Comparison of ENCODE assay signal across 1 cellular context in the genomic region with DNA sequence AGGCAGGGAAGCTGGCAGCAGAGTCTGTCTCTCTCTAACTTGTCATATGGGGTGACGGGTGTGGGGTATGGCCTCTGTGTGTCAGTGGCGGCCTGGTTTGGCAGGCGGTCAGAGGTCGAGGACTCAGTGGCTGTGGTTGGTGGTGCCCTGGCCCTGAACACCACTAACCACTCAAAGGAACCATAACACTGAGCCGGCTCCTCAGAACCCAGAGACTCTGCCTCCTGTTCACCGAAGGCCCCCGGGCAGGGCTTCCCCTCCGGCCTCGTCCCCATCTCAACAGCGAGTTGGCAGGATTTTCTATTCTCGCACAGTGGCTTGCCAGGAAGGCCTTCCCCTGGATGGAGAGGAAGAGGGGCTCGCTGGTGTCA.
TF ChIP-seq lines count a peak whose summit lies in the region.

No MANE protein-coding gene starts in this region.

TF ChIP-seq in GM23338, 12 proteins besides CTCF, POLR2A, EP300 and RAD21:
- TF ChIP-seq STAT1 (IDR thresholded peaks at IDR 0.05; ENCODE audit: unreplicated experiment) (no peak), ZNF331 (CRISPR knock-in tag; IDR thresholded peaks at IDR 0.05; ENCODE audit: low read depth) (no peak), EZH2phosphoT487 (IDR thresholded peaks at IDR 0.05; ENCODE audit: unreplicated experiment) (no peak), JUNB (IDR thresholded peaks at IDR 0.05; ENCODE audit: unreplicated experiment) (no peak), CREB1 (CRISPR knock-in tag; IDR thresholded peaks at IDR 0.05; ENCODE audit: low read depth) (no peak), ZNF114 (CRISPR knock-in tag; IDR thresholded peaks at IDR 0.05) (no peak), NANOG (IDR thresholded peaks at IDR 0.05; ENCODE audit: borderline replicate concordance) (no peak), POLR2AphosphoS5 (IDR thresholded peaks at IDR 0.05; ENCODE audit: low read depth) (no peak), EZH2 (IDR thresholded peaks at IDR 0.05; ENCODE audit: low read depth, unreplicated experiment) (no peak)
- TF ChIP-seq, protein P1, sequence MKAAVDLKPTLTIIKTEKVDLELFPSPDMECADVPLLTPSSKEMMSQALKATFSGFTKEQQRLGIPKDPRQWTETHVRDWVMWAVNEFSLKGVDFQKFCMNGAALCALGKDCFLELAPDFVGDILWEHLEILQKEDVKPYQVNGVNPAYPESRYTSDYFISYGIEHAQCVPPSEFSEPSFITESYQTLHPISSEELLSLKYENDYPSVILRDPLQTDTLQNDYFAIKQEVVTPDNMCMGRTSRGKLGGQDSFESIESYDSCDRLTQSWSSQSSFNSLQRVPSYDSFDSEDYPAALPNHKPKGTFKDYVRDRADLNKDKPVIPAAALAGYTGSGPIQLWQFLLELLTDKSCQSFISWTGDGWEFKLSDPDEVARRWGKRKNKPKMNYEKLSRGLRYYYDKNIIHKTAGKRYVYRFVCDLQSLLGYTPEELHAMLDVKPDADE (IDR thresholded peaks at IDR 0.05): no peak
- TF ChIP-seq, protein P2, sequence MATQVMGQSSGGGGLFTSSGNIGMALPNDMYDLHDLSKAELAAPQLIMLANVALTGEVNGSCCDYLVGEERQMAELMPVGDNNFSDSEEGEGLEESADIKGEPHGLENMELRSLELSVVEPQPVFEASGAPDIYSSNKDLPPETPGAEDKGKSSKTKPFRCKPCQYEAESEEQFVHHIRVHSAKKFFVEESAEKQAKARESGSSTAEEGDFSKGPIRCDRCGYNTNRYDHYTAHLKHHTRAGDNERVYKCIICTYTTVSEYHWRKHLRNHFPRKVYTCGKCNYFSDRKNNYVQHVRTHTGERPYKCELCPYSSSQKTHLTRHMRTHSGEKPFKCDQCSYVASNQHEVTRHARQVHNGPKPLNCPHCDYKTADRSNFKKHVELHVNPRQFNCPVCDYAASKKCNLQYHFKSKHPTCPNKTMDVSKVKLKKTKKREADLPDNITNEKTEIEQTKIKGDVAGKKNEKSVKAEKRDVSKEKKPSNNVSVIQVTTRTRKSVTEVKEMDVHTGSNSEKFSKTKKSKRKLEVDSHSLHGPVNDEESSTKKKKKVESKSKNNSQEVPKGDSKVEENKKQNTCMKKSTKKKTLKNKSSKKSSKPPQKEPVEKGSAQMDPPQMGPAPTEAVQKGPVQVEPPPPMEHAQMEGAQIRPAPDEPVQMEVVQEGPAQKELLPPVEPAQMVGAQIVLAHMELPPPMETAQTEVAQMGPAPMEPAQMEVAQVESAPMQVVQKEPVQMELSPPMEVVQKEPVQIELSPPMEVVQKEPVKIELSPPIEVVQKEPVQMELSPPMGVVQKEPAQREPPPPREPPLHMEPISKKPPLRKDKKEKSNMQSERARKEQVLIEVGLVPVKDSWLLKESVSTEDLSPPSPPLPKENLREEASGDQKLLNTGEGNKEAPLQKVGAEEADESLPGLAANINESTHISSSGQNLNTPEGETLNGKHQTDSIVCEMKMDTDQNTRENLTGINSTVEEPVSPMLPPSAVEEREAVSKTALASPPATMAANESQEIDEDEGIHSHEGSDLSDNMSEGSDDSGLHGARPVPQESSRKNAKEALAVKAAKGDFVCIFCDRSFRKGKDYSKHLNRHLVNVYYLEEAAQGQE (IDR thresholded peaks at IDR 0.05; ENCODE audit: unreplicated experiment): no peak
- TF ChIP-seq, protein P3, sequence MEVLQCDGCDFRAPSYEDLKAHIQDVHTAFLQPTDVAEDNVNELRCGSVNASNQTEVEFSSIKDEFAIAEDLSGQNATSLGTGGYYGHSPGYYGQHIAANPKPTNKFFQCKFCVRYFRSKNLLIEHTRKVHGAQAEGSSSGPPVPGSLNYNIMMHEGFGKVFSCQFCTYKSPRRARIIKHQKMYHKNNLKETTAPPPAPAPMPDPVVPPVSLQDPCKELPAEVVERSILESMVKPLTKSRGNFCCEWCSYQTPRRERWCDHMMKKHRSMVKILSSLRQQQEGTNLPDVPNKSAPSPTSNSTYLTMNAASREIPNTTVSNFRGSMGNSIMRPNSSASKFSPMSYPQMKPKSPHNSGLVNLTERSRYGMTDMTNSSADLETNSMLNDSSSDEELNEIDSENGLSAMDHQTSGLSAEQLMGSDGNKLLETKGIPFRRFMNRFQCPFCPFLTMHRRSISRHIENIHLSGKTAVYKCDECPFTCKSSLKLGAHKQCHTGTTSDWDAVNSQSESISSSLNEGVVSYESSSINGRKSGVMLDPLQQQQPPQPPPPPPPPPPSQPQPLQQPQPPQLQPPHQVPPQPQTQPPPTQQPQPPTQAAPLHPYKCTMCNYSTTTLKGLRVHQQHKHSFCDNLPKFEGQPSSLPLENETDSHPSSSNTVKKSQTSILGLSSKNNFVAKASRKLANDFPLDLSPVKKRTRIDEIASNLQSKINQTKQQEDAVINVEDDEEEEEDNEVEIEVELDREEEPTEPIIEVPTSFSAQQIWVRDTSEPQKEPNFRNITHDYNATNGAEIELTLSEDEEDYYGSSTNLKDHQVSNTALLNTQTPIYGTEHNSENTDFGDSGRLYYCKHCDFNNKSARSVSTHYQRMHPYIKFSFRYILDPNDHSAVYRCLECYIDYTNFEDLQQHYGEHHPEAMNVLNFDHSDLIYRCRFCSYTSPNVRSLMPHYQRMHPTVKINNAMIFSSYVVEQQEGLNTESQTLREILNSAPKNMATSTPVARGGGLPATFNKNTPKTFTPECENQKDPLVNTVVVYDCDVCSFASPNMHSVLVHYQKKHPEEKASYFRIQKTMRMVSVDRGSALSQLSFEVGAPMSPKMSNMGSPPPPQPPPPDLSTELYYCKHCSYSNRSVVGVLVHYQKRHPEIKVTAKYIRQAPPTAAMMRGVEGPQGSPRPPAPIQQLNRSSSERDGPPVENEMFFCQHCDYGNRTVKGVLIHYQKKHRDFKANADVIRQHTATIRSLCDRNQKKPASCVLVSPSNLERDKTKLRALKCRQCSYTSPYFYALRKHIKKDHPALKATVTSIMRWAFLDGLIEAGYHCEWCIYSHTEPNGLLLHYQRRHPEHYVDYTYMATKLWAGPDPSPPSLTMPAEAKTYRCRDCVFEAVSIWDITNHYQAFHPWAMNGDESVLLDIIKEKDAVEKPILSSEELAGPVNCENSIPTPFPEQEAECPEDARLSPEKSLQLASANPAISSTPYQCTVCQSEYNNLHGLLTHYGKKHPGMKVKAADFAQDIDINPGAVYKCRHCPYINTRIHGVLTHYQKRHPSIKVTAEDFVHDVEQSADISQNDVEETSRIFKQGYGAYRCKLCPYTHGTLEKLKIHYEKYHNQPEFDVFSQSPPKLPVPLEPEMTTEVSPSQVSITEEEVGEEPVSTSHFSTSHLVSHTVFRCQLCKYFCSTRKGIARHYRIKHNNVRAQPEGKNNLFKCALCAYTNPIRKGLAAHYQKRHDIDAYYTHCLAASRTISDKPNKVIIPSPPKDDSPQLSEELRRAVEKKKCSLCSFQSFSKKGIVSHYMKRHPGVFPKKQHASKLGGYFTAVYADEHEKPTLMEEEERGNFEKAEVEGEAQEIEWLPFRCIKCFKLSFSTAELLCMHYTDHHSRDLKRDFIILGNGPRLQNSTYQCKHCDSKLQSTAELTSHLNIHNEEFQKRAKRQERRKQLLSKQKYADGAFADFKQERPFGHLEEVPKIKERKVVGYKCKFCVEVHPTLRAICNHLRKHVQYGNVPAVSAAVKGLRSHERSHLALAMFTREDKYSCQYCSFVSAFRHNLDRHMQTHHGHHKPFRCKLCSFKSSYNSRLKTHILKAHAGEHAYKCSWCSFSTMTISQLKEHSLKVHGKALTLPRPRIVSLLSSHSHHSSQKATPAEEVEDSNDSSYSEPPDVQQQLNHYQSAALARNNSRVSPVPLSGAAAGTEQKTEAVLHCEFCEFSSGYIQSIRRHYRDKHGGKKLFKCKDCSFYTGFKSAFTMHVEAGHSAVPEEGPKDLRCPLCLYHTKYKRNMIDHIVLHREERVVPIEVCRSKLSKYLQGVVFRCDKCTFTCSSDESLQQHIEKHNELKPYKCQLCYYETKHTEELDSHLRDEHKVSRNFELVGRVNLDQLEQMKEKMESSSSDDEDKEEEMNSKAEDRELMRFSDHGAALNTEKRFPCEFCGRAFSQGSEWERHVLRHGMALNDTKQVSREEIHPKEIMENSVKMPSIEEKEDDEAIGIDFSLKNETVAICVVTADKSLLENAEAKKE (CRISPR knock-in tag; IDR thresholded peaks at IDR 0.05): no peak
